5 cellular contexts compared by ENCODE assay signal in genomic region chr10:5209776-5210175, GRCh38. TPM values are rescaled to one million over a fixed set of nuclear protein-coding genes. Genes with fewer than 3 reads are reported as not detected.
"Had no signal": no experiment of that assay in that cellular context is flagged by ENCODE, and none has a peak within 500 bp of the region (broad histone marks: within the 10 kb centered on the region; RNA-seq: fewer than 3 reads in every experiment).

No MANE protein-coding gene starts in this region.

RNA-seq across cellular contexts. Expression of gene AKR1C4, which starts 13.1 kb away (rescaled TPM):
- total RNA-seq: HT-29, HT1080, IMR-90 had no signal
- polyA plus RNA-seq: IgD-negative memory B cell, IMR-90, K562 had no signal

RNA-seq across cellular contexts. Expression of gene AKR1C8, which starts 24.8 kb away (rescaled TPM):
- total RNA-seq: HT-29, HT1080, IMR-90 had no signal
- polyA plus RNA-seq: IgD-negative memory B cell, IMR-90 had no signal
